ENCODE assay signal across 16 cellular contexts in the genomic region with DNA sequence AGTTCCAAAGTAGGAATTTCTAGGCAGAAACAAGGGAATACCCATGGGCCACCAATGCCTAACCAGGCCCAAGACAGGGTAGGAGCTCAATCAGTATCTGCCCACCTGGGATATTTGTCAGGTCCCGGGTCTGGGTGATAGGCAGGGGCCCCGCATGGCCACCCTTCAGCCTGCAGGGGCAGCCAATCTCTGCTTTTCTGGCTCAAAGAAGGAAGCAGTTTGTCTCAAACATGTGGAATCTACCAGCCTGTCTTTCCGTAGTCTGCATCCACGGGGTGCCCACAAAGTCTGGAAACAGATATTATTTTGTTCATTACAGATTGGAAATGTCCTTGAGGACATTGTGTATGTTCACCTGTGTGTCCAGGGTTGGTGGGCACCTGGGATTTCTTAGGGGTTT. TPM values are rescaled to one million over a fixed set of nuclear protein-coding genes. Genes with fewer than 3 reads are reported as not detected.
DNase-seq lines count a peak whose midpoint lies in the region; ATAC-seq and TF ChIP-seq lines count a peak whose summit lies in the region.
"Had no signal": no experiment of that assay in that cellular context is flagged by ENCODE, and none has a peak within 500 bp of the region (broad histone marks: within the 10 kb centered on the region; RNA-seq: fewer than 3 reads in every experiment).

No MANE protein-coding gene starts in this region.

- no peaks in the 10 kb centered on the region for H3K27me3 ChIP-seq in GM23338 (ENCODE audit: insufficient read depth)
- no peaks in the 10 kb centered on the region for H3K27me3 ChIP-seq in RWPE2 (ENCODE audit: insufficient read depth, poor library complexity, severe bottlenecking)
- no peaks in the 10 kb centered on the region for H3K27me3 ChIP-seq in CD4-positive, alpha-beta memory T cell (ENCODE audit: insufficient read depth, low read length)
- H3K27me3 ChIP-seq: stomach had no signal

- CTCF ChIA-PET in CD4-positive, alpha-beta memory T cell (lab: Charles Lee; ENCODE audit: partially characterized antibody), result interaction anchor here (1.7 kb wide), 1 partner anchor 11 kb away, joined by 3 read pairs; no protein-coding TSS in a partner anchor

- peak overlapping the region; percentile 77 for H2AFZ ChIP-seq in GM23338

- no peaks in the 10 kb centered on the region for H3F3A ChIP-seq in GM23338 (replicated peaks; ENCODE audit: low read depth)

- H3K27ac ChIP-seq in GM23338 (ENCODE audit: low read depth), result no peak overlapping the region
- no peak overlapping the region for H3K27ac ChIP-seq in RWPE2 (ENCODE audit: poor library complexity, severe bottlenecking)
- no peak overlapping the region for H3K27ac ChIP-seq in CD4-positive, alpha-beta memory T cell (ENCODE audit: low read depth, low read length)
- H3K27ac ChIP-seq: stomach had no signal

- POLR2A ChIA-PET in CD4-positive, alpha-beta memory T cell (lab: Charles Lee; ENCODE audit: partially characterized antibody), result no interaction called here

- peak; percentile 89 for ATAC-seq in GM23338
- ATAC-seq in RWPE2 (ENCODE audit: low read depth), result peak; percentile 25; the same call in 1 of the 3 replicates

- H3K4me3 ChIP-seq in GM23338 (no peak overlapping the region), RWPE2 (ENCODE audit: severe bottlenecking) (no peak overlapping the region), fibroblast of mammary gland (ENCODE audit: control insufficient read depth, low read depth, low read length) (no peak overlapping the region)
- no peak overlapping the region for H3K4me3 ChIP-seq in CD4-positive, alpha-beta memory T cell (ENCODE audit: low read length in 2 of 2)
- H3K4me3 ChIP-seq: stomach had no signal

- H3K36me3 ChIP-seq in GM23338 (ENCODE audit: insufficient read depth) (no peaks in the 10 kb centered on the region), RWPE2 (ENCODE audit: low read depth) (no peaks in the 10 kb centered on the region)
- H3K36me3 ChIP-seq in CD4-positive, alpha-beta memory T cell (ENCODE audit: insufficient read depth, low read length), result no peaks in the 10 kb centered on the region
- H3K36me3 ChIP-seq: stomach had no signal

- H3K4me1 Mint-ChIP-seq in GM23338, result peaks cover 54% of the 10 kb centered on the region
- peaks cover 74% of the 10 kb centered on the region for H3K4me1 Mint-ChIP-seq in osteocyte (ENCODE audit: unreplicated experiment)
- no peaks in the 10 kb centered on the region for H3K4me1 Mint-ChIP-seq in CD4-positive, alpha-beta memory T cell
- no peaks in the 10 kb centered on the region for H3K4me1 Mint-ChIP-seq in activated CD4-positive, alpha-beta T cell treated with anti-CD3 and anti-CD28 coated beads, Interleukin-2, amount 10 ng/mL, durations not matched to agents 24 days and 14 days

- H3K79me2 ChIP-seq in GM23338 (replicated peaks; ENCODE audit: insufficient read depth), result no peaks in the 10 kb centered on the region

- no peak overlapping the region for H3K4me2 ChIP-seq in GM23338

- H3K9me3 Mint-ChIP-seq in GM23338 (no peaks in the 10 kb centered on the region), osteocyte (ENCODE audit: unreplicated experiment) (no peaks in the 10 kb centered on the region)
- H3K9me3 Mint-ChIP-seq in CD4-positive, alpha-beta memory T cell, result peaks cover 0 to 1% (median 0%) of the 10 kb centered on the region in 8 donors
- no peaks in the 10 kb centered on the region for H3K9me3 Mint-ChIP-seq in activated CD4-positive, alpha-beta T cell treated with anti-CD3 and anti-CD28 coated beads, Interleukin-2, amount 10 ng/mL, durations not matched to agents 24 days and 14 days
- H3K9me3 Mint-ChIP-seq: CD4-positive, alpha-beta T cell; T-helper 1 cell treated with Interleukin-12 subunit alpha and Interleukin-12 subunit beta and Interleukin-4 antibody, amounts not matched to agents 30 μg/mL and 1 μg/mL, for 36 hours had no signal

- TF ChIP-seq CTCF in GM23338 (conservative IDR thresholded peaks at IDR 0.05; ENCODE audit: low read depth in 2 of 2) (peak; percentile 35 to 42), RWPE2 (IDR thresholded peaks at IDR 0.05; ENCODE audit: poor library complexity, severe bottlenecking) (peak; percentile 8), fibroblast of mammary gland (conservative IDR thresholded peaks at IDR 0.05; ENCODE audit: control insufficient read depth, insufficient read depth, low read depth, low read length) (peak; percentile 10), osteocyte (IDR thresholded peaks at IDR 0.05) (peak; percentile 26)

- no peak overlapping the region for H3K4me3 Mint-ChIP-seq in GM23338
- no peak overlapping the region for H3K4me3 Mint-ChIP-seq in osteocyte (ENCODE audit: unreplicated experiment)
- no peak overlapping the region for H3K4me3 Mint-ChIP-seq in CD4-positive, alpha-beta memory T cell
- no peak overlapping the region for H3K4me3 Mint-ChIP-seq in activated CD4-positive, alpha-beta T cell treated with anti-CD3 and anti-CD28 coated beads, Interleukin-2, amount 10 ng/mL, durations not matched to agents 24 days and 14 days
- H3K4me3 Mint-ChIP-seq: CD4-positive, alpha-beta T cell; T-helper 1 cell treated with Interleukin-12 subunit alpha and Interleukin-12 subunit beta and Interleukin-4 antibody, amounts not matched to agents 30 μg/mL and 1 μg/mL, for 36 hours had no signal

- peaks cover 31% of the 10 kb centered on the region for H3K4me1 ChIP-seq in GM23338 (ENCODE audit: insufficient read depth)
- H3K4me1 ChIP-seq in RWPE2 (ENCODE audit: insufficient read depth, poor library complexity, severe bottlenecking), result no peaks in the 10 kb centered on the region
- no peaks in the 10 kb centered on the region for H3K4me1 ChIP-seq in CD4-positive, alpha-beta memory T cell (ENCODE audit: insufficient read depth, low read length)

- H3K27me3 Mint-ChIP-seq in GM23338 (ENCODE audit: insufficient read depth, low read depth, poor library complexity), result peaks cover 14% of the 10 kb centered on the region
- H3K27me3 Mint-ChIP-seq in osteocyte (ENCODE audit: unreplicated experiment), result no peaks in the 10 kb centered on the region
- peaks cover 6 to 9% of the 10 kb centered on the region in 2 donors for H3K27me3 Mint-ChIP-seq in CD4-positive, alpha-beta memory T cell
- peaks cover 11% of the 10 kb centered on the region for H3K27me3 Mint-ChIP-seq in activated CD4-positive, alpha-beta T cell treated with anti-CD3 and anti-CD28 coated beads, Interleukin-2, amount 10 ng/mL, durations not matched to agents 24 days and 14 days

- no peaks in the 10 kb centered on the region for H3K36me3 Mint-ChIP-seq in GM23338 (ENCODE audit: low read depth)
- peaks cover 76% of the 10 kb centered on the region for H3K36me3 Mint-ChIP-seq in osteocyte (ENCODE audit: unreplicated experiment)
- H3K36me3 Mint-ChIP-seq in CD4-positive, alpha-beta memory T cell, result no peaks in the 10 kb centered on the region
- no peaks in the 10 kb centered on the region for H3K36me3 Mint-ChIP-seq in activated CD4-positive, alpha-beta T cell treated with anti-CD3 and anti-CD28 coated beads, Interleukin-2, amount 10 ng/mL, durations not matched to agents 24 days and 14 days (ENCODE audit: low read depth)

- DNase-seq in GM23338 (ENCODE audit: low spot score), result peak; percentile 66
- DNase-seq in RWPE2 (ENCODE audit: low spot score), result no peak
- DNase-seq in fibroblast of mammary gland (ENCODE audit: low read depth), result no peak
- no peak for DNase-seq in osteocyte (ENCODE audit: extremely low spot score, unreplicated experiment)
- no peak for DNase-seq in NCI-H2171 treated with DMSO at 0.1 percent for 48 hours (lab: John Stamatoyannopoulos, UW)
- DNase-seq in CD4-positive, alpha-beta memory T cell, result no peak
- no peak for DNase-seq in activated CD4-positive, alpha-beta T cell treated with anti-CD3 and anti-CD28 coated beads, Interleukin-2, amount 10 ng/mL, durations not matched to agents 24 days and 14 days
- DNase-seq in DMS153 treated with DMSO at 0.1 percent for 48 hours (lab: John Stamatoyannopoulos, UW; ENCODE audit: unreplicated experiment), result no peak
- DNase-seq: activated naive CD4-positive, alpha-beta T cell treated with anti-CD3 and anti-CD28 coated beads, Interleukin-2, amount 50 U/mL, for 16 hours; CD4-positive, alpha-beta T cell; glutamatergic neuron; kidney glomerular epithelial cell; NCI-H1694 treated with DMSO at 0.1 percent for 48 hours; posterior cingulate gyrus; stomach had no signal

- intact Hi-C loops in CD4-positive, alpha-beta memory T cell (cut with micrococcal nuclease), result loop anchor here (10.0 kb wide), 1 partner anchor 51 kb away; no protein-coding TSS in a partner anchor
- intact Hi-C loops in activated CD4-positive, alpha-beta T cell treated with anti-CD3 and anti-CD28 coated beads, Interleukin-2, amount 10 ng/mL, durations not matched to agents 24 days and 14 days (cut with micrococcal nuclease), result no loop called here

- no peaks in the 10 kb centered on the region for H4K20me1 ChIP-seq in GM23338 (replicated peaks; ENCODE audit: insufficient read depth)

- peaks cover 8% of the 10 kb centered on the region for H3K9me2 ChIP-seq in GM23338 (ENCODE audit: insufficient read depth)

- H3K27ac Mint-ChIP-seq in GM23338 (no peak overlapping the region), osteocyte (ENCODE audit: unreplicated experiment) (peak overlapping the region; percentile 71)
- no peak overlapping the region for H3K27ac Mint-ChIP-seq in CD4-positive, alpha-beta memory T cell
- H3K27ac Mint-ChIP-seq in activated CD4-positive, alpha-beta T cell treated with anti-CD3 and anti-CD28 coated beads, Interleukin-2, amount 10 ng/mL, durations not matched to agents 24 days and 14 days, result no peak overlapping the region
- H3K27ac Mint-ChIP-seq: CD4-positive, alpha-beta T cell; T-helper 1 cell treated with Interleukin-12 subunit alpha and Interleukin-12 subunit beta and Interleukin-4 antibody, amounts not matched to agents 30 μg/mL and 1 μg/mL, for 36 hours had no signal

- no peaks in the 10 kb centered on the region for H3K9me3 ChIP-seq in RWPE2 (ENCODE audit: severe bottlenecking)
- H3K9me3 ChIP-seq in CD4-positive, alpha-beta memory T cell (ENCODE audit: control insufficient read depth in 1 of 2, low read length in 2 of 2), result no peaks in the 10 kb centered on the region
- H3K9me3 ChIP-seq: stomach had no signal

TF ChIP-seq in GM23338, 12 proteins besides CTCF, POLR2A, EP300 and RAD21 (continues in another document):
- TF ChIP-seq EZH2phosphoT487 (IDR thresholded peaks at IDR 0.05; ENCODE audit: unreplicated experiment) (no peak), POLR2AphosphoS5 (IDR thresholded peaks at IDR 0.05; ENCODE audit: low read depth) (no peak), ZNF114 (CRISPR knock-in tag; IDR thresholded peaks at IDR 0.05) (no peak)

RNA-seq across cellular contexts. Expression of a gene that starts 56.2 kb away (rescaled TPM):
- total RNA-seq in GM23338 (2014; rRNA removed; shearing (Covaris generic)), result 2.1 and 4.1 TPM in 2 replicates
- polyA plus RNA-seq in GM23338 (2016; fragmentation: Nextera tagmentation; extraction: Ambion mirVana), result 0.27 and 0.33 TPM in 2 replicates
- 445 and 457 TPM in 2 replicates for total RNA-seq in osteocyte
- under 1 TPM; 0.17 to 0.23 TPM for total RNA-seq in CD4-positive, alpha-beta memory T cell
- under 1 TPM in 1 of 2 donors, not detected in 1; 0.03 TPM for polyA plus RNA-seq in CD4-positive, alpha-beta memory T cell
- total RNA-seq in activated CD4-positive, alpha-beta T cell treated with anti-CD3 and anti-CD28 coated beads, Interleukin-2, amount 10 ng/mL, durations not matched to agents 24 days and 14 days, result not detected in 2 replicates
- total RNA-seq: CD4-positive, alpha-beta T cell had no signal

Comparison
In these comparisons a context has a peak if more than half of its experiments do, and no peak if none do; other contexts are left out.
1. RNA of a gene that starts 56.2 kb away (total RNA-seq): 445 to 457 TPM in osteocyte; 2.1 to 4.1 TPM in GM23338, 0.17 to 0.23 TPM in CD4-positive, alpha-beta memory T cell and not detected in activated CD4-positive, alpha-beta T cell treated with anti-CD3 and anti-CD28 coated beads, Interleukin-2, amount 10 ng/mL, durations not matched to agents 24 days and 14 days; every median in the first group is over 10 times any median in the second.
2. Peak in every context shown above with its lines, with median percentiles within 50 percentile points of each other: CTCF ChIP-seq.